ENCODE assay signal across 8 cellular contexts in the genomic region with DNA sequence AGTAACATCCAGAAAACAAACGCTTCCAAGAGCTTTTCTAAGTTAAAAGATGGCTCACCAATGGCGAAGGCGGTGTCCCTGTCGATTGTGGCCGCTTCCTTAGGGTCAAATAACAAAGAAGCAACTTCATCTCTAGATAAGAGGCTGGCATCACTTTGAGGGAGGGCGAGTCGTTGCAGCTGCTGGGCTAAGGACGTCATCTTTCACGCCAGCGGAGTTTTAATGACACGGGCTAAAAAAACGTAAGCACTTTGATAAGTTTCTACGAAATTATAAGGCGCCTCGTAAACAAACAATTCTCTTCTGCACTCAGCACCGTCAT. TPM values are rescaled to one million over a fixed set of nuclear protein-coding genes. Genes with fewer than 3 reads are reported as not detected.
DNase-seq lines count a peak whose midpoint lies in the region; ATAC-seq, FAIRE-seq and TF ChIP-seq lines count a peak whose summit lies in the region.

No MANE protein-coding gene starts in this region.

- no peak for DNase-seq in AG04450 (ENCODE audit: low read depth, low spot score)
- DNase-seq in astrocyte of the spinal cord (ENCODE audit: low read depth, low spot score), result peak; percentile 28
- DNase-seq in HepG2 (ENCODE audit: low spot score), result no peak
- no peak for DNase-seq in transverse colon
- no peak for DNase-seq in epidermal melanocyte (ENCODE audit: insufficient read length, low spot score)
- no peak for DNase-seq in GM12891 (ENCODE audit: insufficient read length, low spot score)

- 0% methylated on average over 9 of the region's 16 CpGs for WGBS in HepG2 (ENCODE audit: low lambda C conversion rate)
- WGBS in transverse colon (ENCODE audit: low coverage in 1 of 2), 2 donors, result 0 to 2% methylated on average over 8 to 16 of the region's 16 CpGs

- TSS peak; percentile 78 for BruUV-seq in HepG2 (replicated peaks; lab: Mats Ljungman, UMichigan)

- H3K36me3 ChIP-seq in KMS-11 (ENCODE audit: insufficient read depth), result peaks cover 4% of the 10 kb centered on the region; the same call in 1 of the 2 replicates
- peaks cover 7 to 23% of the 10 kb centered on the region in 2 experiments; a peak in 4 of 5 replicates for H3K36me3 ChIP-seq in HepG2 (replicated peaks in 1 of 2; ENCODE audit: control insufficient read depth in 1 of 2, insufficient read depth in 2 of 2, low read length in 2 of 2)
- H3K36me3 ChIP-seq in transverse colon, result peaks cover 0 to 7% (median 3%) of the 10 kb centered on the region in 4 donors

- TF ChIP-seq EP300 in HepG2 (IDR thresholded peaks at IDR 0.05; ENCODE audit: low read depth in 2 of 2, low read length in 2 of 2) (no peak), HepG2 (CRISPR knock-in tag; IDR thresholded peaks at IDR 0.05; ENCODE audit: borderline replicate concordance) (no peak), transverse colon (IDR thresholded peaks at IDR 0.05; ENCODE audit: low read depth) (no peak)

- ATAC-seq in GM18511 (IDR thresholded peaks at IDR 0.05; ENCODE audit: unreplicated experiment) (peak; percentile 15), HepG2 (no peak)

- in situ Hi-C loops in astrocyte of the spinal cord (cut with HindIII; ENCODE audit: low sequenced_read_pairs) (no loop called here), HepG2 (cut with HindIII; ENCODE audit: extremely low pct_ligation_motif_present, low pct_unique_long_range_greater_than_20kb) (loop anchor here (10.0 to 25.0 kb wide), 3 partner anchors 258 to 961 kb away; no protein-coding TSS in a partner anchor), transverse colon (cut with MboI; ENCODE audit: low pct_ligation_motif_present in 1 of 4, low pct_unique_long_range_greater_than_20kb in 1 of 4, low sequenced_read_pairs in 3 of 4) (loop anchor here in 3 of 4 donors (10.0 to 25.0 kb wide), 2 partner anchors 191 to 958 kb away; partner anchors contain the start of gene MTR (in 1 of the 3))

- H4K20me1 ChIP-seq in KMS-11 (ENCODE audit: insufficient read depth) (no peaks in the 10 kb centered on the region), HepG2 (ENCODE audit: insufficient read depth, low read length) (no peaks in the 10 kb centered on the region)

- FAIRE-seq in HepG2 (lab: Jason Lieb, UNC) (no peak), GM12891 (lab: Jason Lieb, UNC) (no peak)

- H3K9me3 ChIP-seq in AG04450 (ENCODE audit: control insufficient read depth, insufficient read depth, low read length) (no peaks in the 10 kb centered on the region), HepG2 (ENCODE audit: low read length) (no peaks in the 10 kb centered on the region), transverse colon (no peaks in the 10 kb centered on the region)

- H3K27ac ChIP-seq in AG04450 (ENCODE audit: low read depth, low read length), result peak overlapping the region; percentile 42
- peak overlapping the region; percentile 42 for H3K27ac ChIP-seq in KMS-11
- peak overlapping the region; percentile 14 for H3K27ac ChIP-seq in HepG2 (ENCODE audit: extremely low read length, insufficient read depth, low read length)
- H3K27ac ChIP-seq in transverse colon, result peak overlapping the region; percentile 75 to 90 (median 82)

- H3K4me1 ChIP-seq in KMS-11 (ENCODE audit: low read depth, poor library complexity, severe bottlenecking) (peaks cover 16% of the 10 kb centered on the region), HepG2 (ENCODE audit: insufficient read depth, low read length) (peaks cover 15% of the 10 kb centered on the region), transverse colon (peaks cover 0 to 12% (median 9%) of the 10 kb centered on the region in 4 donors)

- POLR2A ChIA-PET in AG04450 (lab: Yijun Ruan, JAX) (interaction anchor here (1.3 kb wide), 1 partner anchor 191 kb away, joined by 6 read pairs; the partner anchor contains the start of gene MTR), HepG2 (lab: Yijun Ruan, JAX) (interaction anchor here (1.9 kb wide), 1 partner anchor 191 kb away, joined by 8 read pairs; the partner anchor contains the start of gene MTR)

- H3K9ac ChIP-seq in KMS-11 (peak overlapping the region; percentile 57), HepG2 (ENCODE audit: insufficient read depth, low read depth, low read length) (peak overlapping the region; percentile 76)

- H2AFZ ChIP-seq in KMS-11 (ENCODE audit: low read depth) (peak overlapping the region; percentile 96), HepG2 (ENCODE audit: low read length) (peak overlapping the region; percentile 1)

- TF ChIP-seq RAD21 in HepG2 (CRISPR knock-in tag; IDR thresholded peaks at IDR 0.05), result no peak

- peaks cover 51% of the 10 kb centered on the region for H3K79me2 ChIP-seq in KMS-11 (ENCODE audit: insufficient read depth, low read depth)
- peaks cover 21% of the 10 kb centered on the region for H3K79me2 ChIP-seq in HepG2 (ENCODE audit: insufficient read depth, low read length)

- CTCF ChIA-PET in AG04450 (lab: Charles Lee) (interaction anchor here (0.6 to 3.0 kb wide), 4 partner anchors 155 to 941 kb away, joined by 4 to 23 read pairs (median 6); no protein-coding TSS in a partner anchor), HepG2 (lab: Yijun Ruan, JAX; ENCODE audit: low intra/inter-chr PET ratio, low total read pairs) (no interaction called here)

- no peak for TF ChIP-seq CTCF in AG04450 (IDR thresholded peaks at IDR 0.05; ENCODE audit: low read depth, low read length)
- no peak for TF ChIP-seq CTCF in KMS-11 (conservative IDR thresholded peaks at IDR 0.05; ENCODE audit: low read depth, low read length)
- no peak for TF ChIP-seq CTCF in astrocyte of the spinal cord (IDR thresholded peaks at IDR 0.05; ENCODE audit: low read depth, low read length)
- no peak for TF ChIP-seq CTCF in HepG2 (CRISPR knock-in tag; IDR thresholded peaks at IDR 0.05)
- no peak for TF ChIP-seq CTCF in transverse colon (IDR thresholded peaks at IDR 0.05)

- intact Hi-C loops in HepG2 (cut with micrococcal nuclease; ENCODE audit: unreplicated experiment) (loop anchor here (5.0 kb wide), 1 partner anchor 497 kb away; no protein-coding TSS in a partner anchor), transverse colon (cut with DNase I; ENCODE audit: low total_unique reads) (loop anchor here (2.0 kb wide), 1 partner anchor 505 kb away; no protein-coding TSS in a partner anchor)

- H3K4me2 ChIP-seq in KMS-11 (peak overlapping the region; percentile 69), HepG2 (ENCODE audit: low read depth, low read length) (peak overlapping the region; percentile 89)

- no peaks in the 10 kb centered on the region for H3K27me3 ChIP-seq in AG04450 (ENCODE audit: control insufficient read depth, insufficient read depth, low read length)
- no peaks in the 10 kb centered on the region for H3K27me3 ChIP-seq in KMS-11 (ENCODE audit: insufficient read depth, low read depth)
- no peaks in the 10 kb centered on the region; a peak in 1 of 5 replicates for H3K27me3 ChIP-seq in HepG2 (ENCODE audit: control insufficient read depth in 1 of 2, insufficient read depth in 2 of 2, low read length in 2 of 2)
- peaks cover 14% of the 10 kb centered on the region for H3K27me3 ChIP-seq in transverse colon

- H3K4me3 ChIP-seq in AG04450 (ENCODE audit: low read depth, low read length), result peak overlapping the region; percentile 98
- peak overlapping the region; percentile 68 for H3K4me3 ChIP-seq in KMS-11 (IDR thresholded peaks at IDR 0.05; ENCODE audit: insufficient read depth, low read depth, low read length)
- H3K4me3 ChIP-seq in astrocyte of the spinal cord (ENCODE audit: low read depth, low read length), result peak overlapping the region; percentile 84
- H3K4me3 ChIP-seq in HepG2 (replicated peaks in 1 of 3; ENCODE audit: insufficient read depth in 1 of 3, low read depth in 2 of 3, low read length in 3 of 3), result peak overlapping the region; percentile 75 to 87 (median 82)
- peak overlapping the region; percentile 60 to 96 (median 82) for H3K4me3 ChIP-seq in transverse colon

- TF ChIP-seq POLR2A in HepG2 (IDR thresholded peaks at IDR 0.05; ENCODE audit: insufficient read depth in 1 of 2, low read depth in 2 of 2, low read length in 2 of 2), result no peak
- TF ChIP-seq POLR2A in transverse colon (IDR thresholded peaks at IDR 0.05), result no peak
- TF ChIP-seq POLR2A in GM12891 (IDR thresholded peaks at IDR 0.05; ENCODE audit: low read depth, low read length), result no peak

TF ChIP-seq in HepG2, 621 proteins besides CTCF, POLR2A, EP300 and RAD21 (continues in another document):
- TF ChIP-seq ZNF546 (CRISPR knock-in tag; conservative IDR thresholded peaks at IDR 0.05), result no peak
- TF ChIP-seq NFIC (IDR thresholded peaks at IDR 0.05; ENCODE audit: low read length), result 0 out of 2 replicates have a peak, but pooled peaks have one; percentile 11

TF ChIP-seq in GM12891, 5 proteins besides CTCF, POLR2A, EP300 and RAD21 (continues in another document):
- no peak for TF ChIP-seq POLR2AphosphoS5 (IDR thresholded peaks at IDR 0.05; ENCODE audit: low read depth, low read length)
- TF ChIP-seq SPI1 (IDR thresholded peaks at IDR 0.05; ENCODE audit: low read depth, low read length), result no peak
- no peak for TF ChIP-seq PAX5 (IDR thresholded peaks at IDR 0.05; ENCODE audit: insufficient read depth, low read length, severe bottlenecking)

RNA-seq across cellular contexts. Expression of gene HEATR1, which starts 0.5 kb away (rescaled TPM):
- polyA plus RNA-seq in AG04450 (2011; rRNA removed), result 19.3 and 24.9 TPM in 2 replicates
- polyA minus RNA-seq in AG04450 (2011; rRNA and poly(A)+ RNA removed), result 49.6 and 68.2 TPM in 2 replicates
- 45.8 and 80.3 TPM in 2 replicates for total RNA-seq in HepG2 (2016; rRNA removed; fragmentation: Illumina TruSeq; extraction: Trizol)
- total RNA-seq in HepG2 (2016; cell fraction: cytosol; rRNA removed; fragmentation: Illumina TruSeq; extraction: Trizol; ENCODE audit: low read depth), result 3.3 and 4.0 TPM in 2 replicates
- 46.8 and 70.3 TPM in 2 replicates for total RNA-seq in HepG2 (2016; cell fraction: insoluble cytoplasmic fraction; rRNA removed; fragmentation: Illumina TruSeq; extraction: Trizol)
- 14.0 and 16.3 TPM in 2 replicates for total RNA-seq in HepG2 (2016; cell fraction: membrane; rRNA removed; fragmentation: Illumina TruSeq; extraction: Trizol)
- total RNA-seq in HepG2 (2016; cell fraction: nucleus; rRNA removed; fragmentation: Illumina TruSeq; extraction: Trizol), result 80.1 and 83.0 TPM in 2 replicates
- 7.9 and 10.2 TPM in 2 replicates for polyA plus RNA-seq in HepG2 (2011; rRNA removed)
- 4.5 and 5.9 TPM in 2 replicates for polyA plus RNA-seq in HepG2 (2011; cell fraction: cytosol; rRNA removed)
- polyA plus RNA-seq in HepG2 (2011; cell fraction: nucleus; rRNA removed), result 15.0 and 17.4 TPM in 2 replicates
- 15.2 and 15.8 TPM in 2 replicates for polyA plus RNA-seq in HepG2 (2012)
- polyA plus RNA-seq in HepG2 (2016; cell fraction: cytosol; fragmentation: Illumina TruSeq; extraction: Trizol; ENCODE audit: low read depth), result 0.71 and 0.78 TPM in 2 replicates
- 25.2 and 26.0 TPM in 2 replicates for polyA plus RNA-seq in HepG2 (2016; cell fraction: insoluble cytoplasmic fraction; fragmentation: Illumina TruSeq; extraction: Trizol; ENCODE audit: low read depth)
- polyA plus RNA-seq in HepG2 (2016; cell fraction: membrane; fragmentation: Illumina TruSeq; extraction: Trizol; ENCODE audit: low read depth), result 1.9 and 2.4 TPM in 2 replicates
- polyA plus RNA-seq in HepG2 (2016; cell fraction: nucleus; fragmentation: Illumina TruSeq; extraction: Trizol; ENCODE audit: insufficient read depth, low read depth), result 32.3 and 34.0 TPM in 2 replicates
- 33.6 and 95.0 TPM in 2 replicates for polyA minus RNA-seq in HepG2 (2011; rRNA and poly(A)+ RNA removed; ENCODE audit: low replicate concordance)
- polyA minus RNA-seq in HepG2 (2011; cell fraction: cytosol; rRNA and poly(A)+ RNA removed), result 29.4 and 31.8 TPM in 2 replicates
- polyA minus RNA-seq in HepG2 (2011; cell fraction: nucleus; rRNA and poly(A)+ RNA removed), result 86.9 and 107 TPM in 2 replicates
- 10 to 100 TPM in 3 of 4 donors, 1 to 10 TPM in 1; 9.4 to 15.7 (median 13.2) TPM for total RNA-seq in transverse colon
- 14.0 TPM for polyA plus RNA-seq in GM12891 (2012; ENCODE audit: low read depth, missing spikeins)

Comparison
In these comparisons a context has a peak if more than half of its experiments do, and no peak if none do; other contexts are left out.
1. H3K27ac ChIP-seq: peak in every context shown above with its lines; median percentile 82 in transverse colon; 42 in AG04450; 42 in KMS-11; 14 in HepG2.